In the genomic region with DNA sequence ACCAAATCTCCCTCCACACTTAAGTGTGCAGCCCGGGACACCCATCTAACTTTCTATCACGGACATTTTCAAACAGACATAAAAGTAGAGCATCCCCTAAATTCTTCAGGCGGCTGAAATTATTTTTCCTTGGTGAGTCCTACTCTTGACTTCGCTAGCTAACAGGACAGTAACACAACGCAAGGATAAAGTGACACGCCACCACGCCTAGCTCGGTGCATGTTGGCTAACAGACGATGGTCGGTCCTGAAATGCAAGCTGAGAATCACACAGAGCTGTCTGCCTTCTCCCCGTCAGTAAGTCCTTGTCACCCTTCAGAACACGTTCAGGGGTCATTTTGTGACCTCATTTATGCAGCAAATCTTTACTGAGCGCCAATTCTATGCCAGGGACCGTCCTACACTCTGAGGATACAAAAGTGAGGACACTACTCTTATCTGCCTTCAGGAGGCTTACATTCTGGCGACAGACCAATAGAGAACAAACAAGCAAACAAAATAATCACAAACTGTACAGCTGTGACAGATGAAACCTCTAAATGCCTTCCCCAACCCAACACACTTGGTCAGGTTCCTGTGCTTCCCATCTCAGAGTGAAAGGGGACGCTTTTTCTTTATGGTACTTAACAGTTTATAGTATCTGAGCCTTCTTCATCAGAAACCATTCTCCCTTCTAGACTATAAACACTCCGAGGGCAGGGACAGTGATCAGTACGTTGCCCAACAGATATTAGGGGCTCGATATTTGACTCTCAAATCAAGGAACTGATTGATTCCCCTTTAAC, we compare ENCODE assay signal across 8 cellular contexts. TPM values are rescaled to one million over a fixed set of nuclear protein-coding genes. Genes with fewer than 3 reads are reported as not detected.
DNase-seq lines count a peak whose midpoint lies in the region; ATAC-seq, FAIRE-seq and TF ChIP-seq lines count a peak whose summit lies in the region.

No MANE protein-coding gene starts in this region.

- H3K36me3 ChIP-seq in H7 (replicated peaks; ENCODE audit: control insufficient read depth, insufficient read depth, low read length) (peaks cover 3% of the 10 kb centered on the region), gastroesophageal sphincter (peaks cover 0 to 13% of the 10 kb centered on the region in 2 donors), small intestine (ENCODE audit: control insufficient read depth in 2 of 2, insufficient read depth in 2 of 2, low read length in 2 of 2) (peaks cover 0 to 3% of the 10 kb centered on the region in 2 donors)

- H3K27me3 Mint-ChIP-seq in T-helper 17 cell, result no peaks in the 10 kb centered on the region

- H3K4me1 Mint-ChIP-seq in T-helper 17 cell, result peaks cover 20% of the 10 kb centered on the region

- WGBS in gastroesophageal sphincter (ENCODE audit: low coverage in 1 of 2), 2 donors, result 70 to 74% methylated on average over 6 to 18 of the region's 19 CpGs
- WGBS in small intestine, 3 donors, result 74 to 79% (median 77%) methylated on average over 19 of the region's 19 CpGs

- ATAC-seq in T-helper 17 cell (no peak), gastroesophageal sphincter (no peak), GM21515 (IDR thresholded peaks at IDR 0.05; ENCODE audit: unreplicated experiment) (no peak)

- H3K4me3 Mint-ChIP-seq in T-helper 17 cell, result peak overlapping the region; percentile 88

- no peak for DNase-seq in H7
- DNase-seq in T-helper 17 cell, result no peak
- DNase-seq in skeletal muscle cell (ENCODE audit: low read depth), result no peak
- DNase-seq in GM12891 (ENCODE audit: insufficient read length, low spot score), result no peak
- DNase-seq in small intestine, result no peak
- DNase-seq in hepatic stellate cell (ENCODE audit: low spot score), result no peak

- H3K27ac Mint-ChIP-seq in T-helper 17 cell, result peak overlapping the region; percentile 51

- H3K4me3 ChIP-seq in H7 (ENCODE audit: insufficient read depth, low read depth, low read length) (peak overlapping the region; percentile 85), gastroesophageal sphincter (peak overlapping the region; percentile 83 to 90), skeletal muscle cell (ENCODE audit: low read depth, low read length) (peak overlapping the region; percentile 97), small intestine (ENCODE audit: low read depth in 1 of 2, low read length in 2 of 2) (peak overlapping the region in 1 of 2 donors; percentile 95)

- TF ChIP-seq CTCF in gastroesophageal sphincter (IDR thresholded peaks at IDR 0.05), result no peak

- H3K9me3 ChIP-seq in T-helper 17 cell (ENCODE audit: control insufficient read depth, low read length, poor library complexity, severe bottlenecking), result no peaks in the 10 kb centered on the region
- H3K9me3 ChIP-seq in gastroesophageal sphincter, result no peaks in the 10 kb centered on the region
- no peaks in the 10 kb centered on the region for H3K9me3 ChIP-seq in small intestine (ENCODE audit: control insufficient read depth, low read depth)

- H3K4me1 ChIP-seq in gastroesophageal sphincter (peaks cover 0 to 37% (median 7%) of the 10 kb centered on the region in 3 donors), small intestine (ENCODE audit: control insufficient read depth in 2 of 2, insufficient read depth in 1 of 2, low read depth in 1 of 2, low read length in 1 of 2) (no peaks in the 10 kb centered on the region)

- H3K36me3 Mint-ChIP-seq in T-helper 17 cell (ENCODE audit: low read depth), result no peaks in the 10 kb centered on the region

- FAIRE-seq in GM12891 (lab: Jason Lieb, UNC) (no peak), small intestine (lab: Jason Lieb, UNC) (no peak)

- H3K27me3 ChIP-seq in H7 (ENCODE audit: control insufficient read depth, insufficient read depth, low read length), result no peaks in the 10 kb centered on the region; the same call in 1 of the 2 replicates
- no peaks in the 10 kb centered on the region for H3K27me3 ChIP-seq in gastroesophageal sphincter
- H3K27me3 ChIP-seq in small intestine (ENCODE audit: control insufficient read depth in 2 of 2, insufficient read depth in 2 of 2, low read length in 2 of 2), result no peaks in the 10 kb centered on the region

- TF ChIP-seq POLR2A in gastroesophageal sphincter (IDR thresholded peaks at IDR 0.05) (no peak), GM12891 (IDR thresholded peaks at IDR 0.05; ENCODE audit: low read depth, low read length) (no peak)

- H3K27ac ChIP-seq in gastroesophageal sphincter (peak overlapping the region in 3 of 4 donors; percentile 86 to 92 (median 87)), small intestine (ENCODE audit: low read depth in 1 of 2, low read length in 1 of 2) (no peak overlapping the region)

- TF ChIP-seq EP300 in gastroesophageal sphincter (IDR thresholded peaks at IDR 0.05), result no peak

TF ChIP-seq in GM12891, 5 proteins besides CTCF, POLR2A, EP300 and RAD21:
- TF ChIP-seq POLR2AphosphoS5 (IDR thresholded peaks at IDR 0.05; ENCODE audit: low read depth, low read length), result no peak
- TF ChIP-seq PAX5 (IDR thresholded peaks at IDR 0.05; ENCODE audit: insufficient read depth, low read length, severe bottlenecking), result no peak
- no peak for TF ChIP-seq SPI1 (IDR thresholded peaks at IDR 0.05; ENCODE audit: low read depth, low read length)
- no peak for TF ChIP-seq TAF1 (IDR thresholded peaks at IDR 0.05; ENCODE audit: low read depth, low read length)
- TF ChIP-seq POU2F2 (IDR thresholded peaks at IDR 0.05; ENCODE audit: low read depth, low read length), result no peak

RNA-seq across cellular contexts. Expression of a gene that starts 1.3 kb away (rescaled TPM):
- 54.8 and 57.4 TPM in 2 replicates for total RNA-seq in H7 (2014; rRNA removed; shearing (Covaris generic))
- total RNA-seq in T-helper 17 cell (10 to 100 TPM; 26.5 to 34.4 TPM), gastroesophageal sphincter (10 to 100 TPM; 40.9 to 77.5 (median 61.0) TPM)
- polyA plus RNA-seq in GM12891 (2012; ENCODE audit: low read depth, missing spikeins), result 26.7 TPM
- 10 to 100 TPM; 21.0 to 36.2 (median 26.9) TPM for polyA plus RNA-seq in small intestine

RNA-seq across cellular contexts. Expression of a gene that starts 39.5 kb away (rescaled TPM):
- total RNA-seq in H7 (2014; rRNA removed; shearing (Covaris generic)), result 24.8 and 28.3 TPM in 2 replicates
- total RNA-seq in T-helper 17 cell (10 to 100 TPM; 32.9 to 37.2 TPM), gastroesophageal sphincter (10 to 100 TPM; 27.9 to 42.3 (median 31.1) TPM)
- polyA plus RNA-seq in GM12891 (2012; ENCODE audit: low read depth, missing spikeins), result 21.0 TPM
- polyA plus RNA-seq in small intestine, result 10 to 100 TPM; 12.5 to 16.8 (median 14.8) TPM

Comparison
In these comparisons a context has a peak if more than half of its experiments do, and no peak if none do; other contexts are left out.
1. H3K27ac ChIP-seq: peak in gastroesophageal sphincter (3 of 4); none in small intestine (0 of 2).